In genomic region chr15:58465866-58466517, GRCh38 we compare ENCODE assay signal across 1 cellular context.
TF ChIP-seq lines count a peak whose summit lies in the region.

No MANE protein-coding gene starts in this region.

TF ChIP-seq in IMR-90, 13 proteins besides CTCF, POLR2A, EP300 and RAD21:
- TF ChIP-seq BHLHE40 (IDR thresholded peaks at IDR 0.05; ENCODE audit: low read depth, low read length) (no peak), MAFK (IDR thresholded peaks at IDR 0.05; ENCODE audit: low read depth, low read length) (no peak), USF2 (IDR thresholded peaks at IDR 0.05; ENCODE audit: low read depth, low read length) (no peak), NFE2L2 (IDR thresholded peaks at IDR 0.05; ENCODE audit: low read depth, low read length) (no peak), SMC3 (IDR thresholded peaks at IDR 0.05; ENCODE audit: low read depth, low read length) (no peak), MXI1 (IDR thresholded peaks at IDR 0.05; ENCODE audit: borderline replicate concordance, low read depth, low read length) (no peak), CHD1 (IDR thresholded peaks at IDR 0.05; ENCODE audit: low read depth, low read length) (no peak), RFX5 (IDR thresholded peaks at IDR 0.05; ENCODE audit: low read depth, low read length) (no peak), CEBPB (IDR thresholded peaks at IDR 0.05; ENCODE audit: low read depth, low read length) (no peak), RCOR1 (IDR thresholded peaks at IDR 0.05; ENCODE audit: insufficient replicate concordance, low read length) (no peak), MAZ (IDR thresholded peaks at IDR 0.05; ENCODE audit: borderline replicate concordance, low read depth, low read length) (no peak), FOS (IDR thresholded peaks at IDR 0.05; ENCODE audit: low read depth, low read length) (no peak), ELK1 (IDR thresholded peaks at IDR 0.05; ENCODE audit: borderline replicate concordance, low read depth, low read length) (no peak)
